ENCODE assay signal across 24 cellular contexts in the genomic region with DNA sequence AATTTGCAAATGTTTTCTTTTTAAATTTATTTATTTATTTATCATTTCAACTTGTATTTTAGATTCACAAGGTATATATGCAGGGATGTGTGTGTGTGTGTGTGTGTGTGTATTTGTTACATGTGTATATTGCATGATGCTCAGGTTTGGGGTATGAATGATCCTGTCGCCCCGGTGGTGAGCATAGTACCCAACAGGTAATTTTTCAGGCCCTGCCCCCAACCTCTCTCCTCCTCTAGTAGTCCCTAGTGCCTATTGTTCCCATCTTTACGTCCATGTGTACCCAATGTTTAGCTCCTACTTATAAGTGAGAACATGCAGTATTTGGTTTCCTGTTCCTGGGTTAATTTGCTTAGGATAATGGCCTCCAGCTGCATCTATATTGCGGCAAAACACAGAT.
"Had no signal": no experiment of that assay in that cellular context is flagged by ENCODE, and none has a peak within 500 bp of the region (broad histone marks: within the 10 kb centered on the region; RNA-seq: fewer than 3 reads in every experiment).

No MANE protein-coding gene starts in this region.

- H3K4me3 Mint-ChIP-seq: activated CD4-positive, alpha-beta memory T cell treated with anti-CD3 and anti-CD28 coated beads, Interleukin-2, amount 10 ng/mL, durations not matched to agents 7 days and 5 days; activated CD4-positive, alpha-beta T cell treated with anti-CD3 and anti-CD28 coated beads, Interleukin-2, amount 10 ng/mL, durations not matched to agents 7 days and 5 days; activated naive CD8-positive, alpha-beta T cell; activated T-cell treated with anti-CD3 and anti-CD28 coated beads, Interleukin-2, amount 50 U/mL, for 24 hours; activated T-cell treated with anti-CD3 and anti-CD28 coated beads, Interleukin-2, amount 50 U/mL, for 72 hours had no signal

- ATAC-seq: activated T-cell treated with anti-CD3 and anti-CD28 coated beads, Interleukin-2, amount 50 U/mL, for 72 hours; esophagus mucosa had no signal

- H3K4me1 Mint-ChIP-seq: activated CD4-positive, alpha-beta memory T cell treated with anti-CD3 and anti-CD28 coated beads, Interleukin-2, amount 10 ng/mL, durations not matched to agents 7 days and 5 days; activated CD4-positive, alpha-beta T cell treated with anti-CD3 and anti-CD28 coated beads, Interleukin-2, amount 10 ng/mL, durations not matched to agents 7 days and 5 days had no signal

- DNase-seq: activated CD4-positive, alpha-beta memory T cell treated with anti-CD3 and anti-CD28 coated beads, Interleukin-2, amount 10 ng/mL, durations not matched to agents 7 days and 5 days; activated CD4-positive, alpha-beta T cell treated with anti-CD3 and anti-CD28 coated beads for 1 hour; activated CD4-positive, alpha-beta T cell treated with anti-CD3 and anti-CD28 coated beads for 4 hours; activated CD4-positive, alpha-beta T cell treated with anti-CD3 and anti-CD28 coated beads, Interleukin-2, amount 10 ng/mL, durations not matched to agents 7 days and 5 days; activated CD4-positive, alpha-beta T cell treated with anti-CD3 and anti-CD28 coated beads, Interleukin-2, amount 50 U/mL, for 4 hours; activated CD8-positive, alpha-beta memory T cell treated with anti-CD3 and anti-CD28 coated beads, Interleukin-2, amount 50 U/mL, for 48 hours; activated effector memory CD4-positive, alpha-beta T cell treated with Interleukin-2 at 50 U/mL for 16 hours; activated gamma-delta T cell treated with Interleukin-2 at 50 U/mL for 16 hours; activated naive CD4-positive, alpha-beta T cell treated with anti-CD3 and anti-CD28 coated beads, Interleukin-2, amount 50 U/mL, for 16 hours; activated naive CD4-positive, alpha-beta T cell treated with Interleukin-2 at 50 U/mL for 16 hours; activated T-cell treated with anti-CD3 and anti-CD28 coated beads for 4 hours; activated T-cell treated with anti-CD3 and anti-CD28 coated beads, Interleukin-2, amount 50 U/mL, for 24 hours; activated T-cell treated with anti-CD3 and anti-CD28 coated beads, Interleukin-2, amount 50 U/mL, for 72 hours; amniotic stem cell; anterior cingulate cortex; caudate nucleus; cortex of kidney; dermis blood vessel endothelial cell; effector CD4-positive, alpha-beta T cell; foreskin fibroblast; head of caudate nucleus; hippocampal formation had no signal

- H3K27ac Mint-ChIP-seq: activated CD4-positive, alpha-beta memory T cell treated with anti-CD3 and anti-CD28 coated beads, Interleukin-2, amount 10 ng/mL, durations not matched to agents 7 days and 5 days; activated CD4-positive, alpha-beta T cell treated with anti-CD3 and anti-CD28 coated beads, Interleukin-2, amount 10 ng/mL, durations not matched to agents 7 days and 5 days; activated naive CD8-positive, alpha-beta T cell; activated T-cell treated with anti-CD3 and anti-CD28 coated beads, Interleukin-2, amount 50 U/mL, for 24 hours; activated T-cell treated with anti-CD3 and anti-CD28 coated beads, Interleukin-2, amount 50 U/mL, for 72 hours had no signal
